ENCODE assay signal across 27 cellular contexts in the genomic region with DNA sequence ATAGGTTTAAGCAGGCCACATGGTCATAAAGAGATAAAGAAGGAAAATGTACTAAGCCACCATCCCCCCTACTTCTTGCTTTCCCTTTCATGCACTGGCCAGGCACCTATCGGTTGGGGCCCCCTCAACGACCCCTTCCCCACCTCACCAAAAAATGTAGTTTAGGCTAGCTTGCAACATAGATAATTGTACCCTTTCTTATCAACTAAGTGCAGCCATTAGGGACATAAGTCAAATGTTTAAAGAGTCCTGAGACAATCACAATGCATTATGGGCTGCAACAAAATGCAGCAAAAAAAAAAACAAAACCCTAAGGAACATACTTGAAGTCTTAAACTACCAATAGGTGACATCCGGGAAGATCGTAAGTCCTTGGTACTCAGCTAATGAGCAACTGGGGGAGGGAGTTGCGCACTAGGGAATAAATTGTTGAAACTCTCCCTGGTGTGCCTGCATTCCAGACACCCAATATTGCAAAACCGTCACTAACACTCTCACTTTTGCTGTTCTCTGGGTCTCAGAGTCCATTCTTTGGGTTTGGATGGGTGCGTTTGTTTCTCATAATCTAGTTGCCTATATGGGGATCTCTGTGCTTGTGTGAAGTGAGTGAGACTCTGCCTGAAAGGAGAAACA. TPM values are rescaled to one million over a fixed set of nuclear protein-coding genes. Genes with fewer than 3 reads are reported as not detected.
"Had no signal": no experiment of that assay in that cellular context is flagged by ENCODE, and none has a peak within 500 bp of the region (broad histone marks: within the 10 kb centered on the region; RNA-seq: fewer than 3 reads in every experiment).

No MANE protein-coding gene starts in this region.

- H3K4me1 Mint-ChIP-seq: immature natural killer cell; naive thymus-derived CD8-positive, alpha-beta T cell; nephron; neural crest cell; stimulated activated effector memory CD8-positive, alpha-beta T cell treated with anti-CD3 and anti-CD28 coated beads, Interleukin-12 subunit alpha, Interleukin-12 subunit beta, amount 100 ng/mL, for 72 hours had no signal

- H3K9me3 Mint-ChIP-seq: immature natural killer cell; naive thymus-derived CD8-positive, alpha-beta T cell; nephron; neural crest cell; stimulated activated effector memory CD8-positive, alpha-beta T cell treated with anti-CD3 and anti-CD28 coated beads, Interleukin-12 subunit alpha, Interleukin-12 subunit beta, amount 100 ng/mL, for 72 hours; stimulated activated naive CD8-positive, alpha-beta T cell treated with anti-CD3 and anti-CD28 coated beads, Interleukin-15, Interleukin-2, amounts not matched to agents 100 ng/mL and 50 ng/mL, for 24 hours had no signal

- DNase-seq: hypothalamus; immature natural killer cell; kidney; left colon; left lung; lower lobe of right lung; mesenchymal stem cell; naive thymus-derived CD8-positive, alpha-beta T cell; nucleus accumbens; pancreas; posterior cingulate gyrus; retina; right cardiac atrium; sigmoid colon; small intestine; spleen; stimulated activated CD4-positive, alpha-beta T cell treated with anti-CD3 and anti-CD28 coated beads, Interleukin-4, amount 100 ng/mL, for 24 hours; stimulated activated naive CD4-positive, alpha-beta T cell; tibial artery; upper lobe of right lung had no signal

- H3K27ac Mint-ChIP-seq: immature natural killer cell; naive thymus-derived CD8-positive, alpha-beta T cell; nephron; stimulated activated effector memory CD8-positive, alpha-beta T cell treated with anti-CD3 and anti-CD28 coated beads, Interleukin-12 subunit alpha, Interleukin-12 subunit beta, amount 100 ng/mL, for 72 hours; stimulated activated naive CD8-positive, alpha-beta T cell treated with anti-CD3 and anti-CD28 coated beads, Interleukin-15, Interleukin-2, amounts not matched to agents 100 ng/mL and 50 ng/mL, for 24 hours had no signal

- H3K36me3 Mint-ChIP-seq: immature natural killer cell; naive thymus-derived CD8-positive, alpha-beta T cell; stimulated activated effector memory CD8-positive, alpha-beta T cell treated with anti-CD3 and anti-CD28 coated beads, Interleukin-12 subunit alpha, Interleukin-12 subunit beta, amount 100 ng/mL, for 72 hours had no signal

- H3K4me3 Mint-ChIP-seq: immature natural killer cell; naive thymus-derived CD8-positive, alpha-beta T cell; nephron; neural crest cell; stimulated activated effector memory CD8-positive, alpha-beta T cell treated with anti-CD3 and anti-CD28 coated beads, Interleukin-12 subunit alpha, Interleukin-12 subunit beta, amount 100 ng/mL, for 72 hours; stimulated activated naive CD8-positive, alpha-beta T cell treated with anti-CD3 and anti-CD28 coated beads, Interleukin-15, Interleukin-2, amounts not matched to agents 100 ng/mL and 50 ng/mL, for 24 hours had no signal

RNA-seq across cellular contexts. Expression of a gene that starts 12.4 kb away (rescaled TPM):
- total RNA-seq: liver, neural crest cell, osteoblast, sigmoid colon, subcutaneous adipose tissue had no signal
